In the genomic region with DNA sequence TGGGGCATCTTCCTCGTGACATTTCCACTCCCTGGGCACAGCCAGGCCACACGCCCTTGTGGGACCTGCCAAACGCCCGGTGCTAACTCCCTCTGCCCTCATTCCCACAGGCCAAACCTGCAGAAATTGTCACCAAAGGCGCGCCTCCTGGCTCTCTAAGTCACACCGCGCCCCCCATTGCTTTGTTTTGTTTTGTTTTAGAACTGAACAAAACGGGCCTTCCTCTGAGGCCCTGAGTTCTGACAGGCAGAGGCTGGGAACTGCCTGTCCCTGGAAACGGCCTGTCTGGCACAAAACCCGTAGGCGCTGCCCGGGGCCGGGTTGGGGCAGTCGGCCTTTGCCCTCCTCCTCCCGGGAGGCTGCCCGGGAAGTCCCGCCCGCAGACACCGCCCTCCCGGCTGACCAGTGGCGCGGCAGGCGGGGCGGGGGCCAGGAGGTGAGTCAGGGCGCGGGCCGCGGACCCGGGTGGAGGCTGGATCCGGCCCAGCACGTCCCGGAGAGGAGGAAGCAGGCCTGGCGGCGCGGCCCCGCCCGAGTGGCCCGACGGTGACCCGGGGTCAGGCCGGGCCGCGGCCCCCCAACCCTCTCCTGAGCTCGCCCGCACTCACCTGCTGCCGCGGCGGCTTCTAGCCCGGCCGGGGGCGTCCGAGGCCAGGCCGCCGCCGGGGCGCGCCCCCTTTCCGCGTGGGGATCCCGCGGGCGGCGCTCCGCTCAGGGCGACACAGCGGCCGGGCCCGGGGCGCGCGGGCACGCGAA, we compare ENCODE assay signal across 8 cellular contexts. TPM values are rescaled to one million over a fixed set of nuclear protein-coding genes. Genes with fewer than 3 reads are reported as not detected.
DNase-seq lines count a peak whose midpoint lies in the region; ATAC-seq, FAIRE-seq and TF ChIP-seq lines count a peak whose summit lies in the region.

No MANE protein-coding gene starts in this region.

- no peak for TF ChIP-seq RAD21 in A549 (conservative IDR thresholded peaks at IDR 0.05 in 1 of 2, IDR thresholded peaks at IDR 0.05 in 1 of 2)

- FAIRE-seq in A549 (lab: Jason Lieb, UNC) (no peak), GM18507 (lab: Jason Lieb, UNC) (no peak)

- DNase-seq in A549 (ENCODE audit: low read depth in 1 of 2, low spot score in 1 of 2) = peak; percentile 64 to 73
- DNase-seq in GM18507 (ENCODE audit: extremely low spot score, insufficient read length, low read depth) = peak; percentile 40
- peak; percentile 89 for DNase-seq in RKO (ENCODE audit: low spot score)
- DNase-seq in activated naive CD8-positive, alpha-beta T cell treated with anti-CD3 and anti-CD28 coated beads, Interleukin-2, amount 10 ng/mL, durations not matched to agents 7 days and 5 days = peak; percentile 78
- DNase-seq in globus pallidus (ENCODE audit: low spot score) = peak; percentile 89
- DNase-seq in vagina (ENCODE audit: extremely low spot score in 2 of 2) = peak in 1 of 2 donors; percentile 93

- CTCF ChIA-PET in A549 (lab: Yijun Ruan, JAX) = interaction anchor here (0.9 to 8.1 kb wide), 6 partner anchors 12 to 248 kb away, joined by 3 to 75 read pairs (median 4); no protein-coding TSS in a partner anchor

- peak overlapping the region; percentile 100 for H3K4me3 ChIP-seq in A549
- peak overlapping the region; percentile 59 for H3K4me3 ChIP-seq in neuron (ENCODE audit: low read length)
- peak overlapping the region; percentile 69 to 94 for H3K4me3 ChIP-seq in vagina

- peaks cover 44% of the 10 kb centered on the region for H3K36me3 Mint-ChIP-seq in activated naive CD8-positive, alpha-beta T cell treated with anti-CD3 and anti-CD28 coated beads, Interleukin-2, amount 10 ng/mL, durations not matched to agents 7 days and 5 days

- H3K27me3 Mint-ChIP-seq in activated naive CD8-positive, alpha-beta T cell treated with anti-CD3 and anti-CD28 coated beads, Interleukin-2, amount 10 ng/mL, durations not matched to agents 7 days and 5 days = no peaks in the 10 kb centered on the region

- no peak for TF ChIP-seq CTCF in A549 (IDR thresholded peaks at IDR 0.05)
- no peak for TF ChIP-seq CTCF in vagina (IDR thresholded peaks at IDR 0.05)

- no peak for TF ChIP-seq EP300 in A549 (IDR thresholded peaks at IDR 0.05)

- H3K4me2 ChIP-seq in A549 = peak overlapping the region; percentile 90

- ATAC-seq in A549 (peak; percentile 80 to 84), HG03025 (IDR thresholded peaks at IDR 0.05; ENCODE audit: low FRiP score, unreplicated experiment) (peak; percentile 10)
- ATAC-seq in activated naive CD8-positive, alpha-beta T cell treated with anti-CD3 and anti-CD28 coated beads, Interleukin-2, amount 10 ng/mL, durations not matched to agents 7 days and 5 days (ENCODE audit: low read depth) = peak; percentile 12

- peaks cover 46% of the 10 kb centered on the region for H3K4me1 Mint-ChIP-seq in activated naive CD8-positive, alpha-beta T cell treated with anti-CD3 and anti-CD28 coated beads, Interleukin-2, amount 10 ng/mL, durations not matched to agents 7 days and 5 days

- H3K9me3 ChIP-seq in A549 = no peaks in the 10 kb centered on the region
- no peaks in the 10 kb centered on the region for H3K9me3 ChIP-seq in neuron (ENCODE audit: low read length)
- no peaks in the 10 kb centered on the region for H3K9me3 ChIP-seq in vagina

- H3K27me3 ChIP-seq in neuron (ENCODE audit: insufficient read depth, low read length) = no peaks in the 10 kb centered on the region
- H3K27me3 ChIP-seq in vagina = no peaks in the 10 kb centered on the region

- peak overlapping the region; percentile 99 for H3K27ac Mint-ChIP-seq in activated naive CD8-positive, alpha-beta T cell treated with anti-CD3 and anti-CD28 coated beads, Interleukin-2, amount 10 ng/mL, durations not matched to agents 7 days and 5 days

- WGBS in A549 (ENCODE audit: missing lambda C conversion rate) = 3% methylated on average over 14 of the region's 74 CpGs

- peak overlapping the region; percentile 66 for H2AFZ ChIP-seq in neuron (ENCODE audit: low read depth, low read length)

- H3K9me3 Mint-ChIP-seq in activated naive CD8-positive, alpha-beta T cell treated with anti-CD3 and anti-CD28 coated beads, Interleukin-2, amount 10 ng/mL, durations not matched to agents 7 days and 5 days = no peaks in the 10 kb centered on the region

- POLR2A ChIA-PET in A549 (lab: Yijun Ruan, JAX) = interaction anchor here (1.5 kb wide), 1 partner anchor 88 kb away, joined by 3 read pairs; no protein-coding TSS in a partner anchor
- POLR2A ChIA-PET in activated naive CD8-positive, alpha-beta T cell treated with anti-CD3 and anti-CD28 coated beads, Interleukin-2, amount 10 ng/mL, durations not matched to agents 7 days and 5 days (lab: Charles Lee) = interaction anchor here (0.8 to 20.2 kb wide), 6 partner anchors 19 to 88 kb away, joined by 3 to 386 read pairs (median 5); a partner anchor contains a TSS

- peak overlapping the region; percentile 99 for H3K27ac ChIP-seq in A549
- peak overlapping the region; percentile 97 for H3K27ac ChIP-seq in vagina

- H3K36me3 ChIP-seq in neuron (ENCODE audit: insufficient read depth, low read length) (peaks cover 24% of the 10 kb centered on the region), vagina (peaks cover 4 to 23% of the 10 kb centered on the region in 2 donors)

- H3K4me3 Mint-ChIP-seq in activated naive CD8-positive, alpha-beta T cell treated with anti-CD3 and anti-CD28 coated beads, Interleukin-2, amount 10 ng/mL, durations not matched to agents 7 days and 5 days = peak overlapping the region; percentile 98

- intact Hi-C loops in vagina (cut with DNase I) = no loop called here

- peaks cover 22% of the 10 kb centered on the region for H3K4me1 ChIP-seq in A549
- peaks cover 33% of the 10 kb centered on the region for H3K4me1 ChIP-seq in neuron (ENCODE audit: insufficient read depth, low read length)
- peaks cover 53% of the 10 kb centered on the region for H3K4me1 ChIP-seq in vagina

- 0 out of 2 replicates have a peak, but pooled peaks have one; percentile 4 for TF ChIP-seq POLR2A in A549 (IDR thresholded peaks at IDR 0.05; ENCODE audit: low read length)
- peak in 1 of 2 donors; percentile 29 for TF ChIP-seq POLR2A in vagina (IDR thresholded peaks at IDR 0.05)

TF ChIP-seq in A549, 52 proteins besides CTCF, POLR2A, EP300 and RAD21 (continues in another document):
- TF ChIP-seq JUN (IDR thresholded peaks at IDR 0.05) (0 out of 5 replicates have a peak, but pooled peaks of 1 of the 2 experiments have one; percentile 48), RCOR1 (IDR thresholded peaks at IDR 0.05; ENCODE audit: low read depth, low read length) (no peak), NFE2L2 (conservative IDR thresholded peaks at IDR 0.05; ENCODE audit: low read length) (no peak), RNF2 (IDR thresholded peaks at IDR 0.05; ENCODE audit: borderline replicate concordance, low read depth) (no peak), ZSCAN20 (CRISPR knock-in tag; IDR thresholded peaks at IDR 0.05) (no peak), PHF8 (IDR thresholded peaks at IDR 0.05; ENCODE audit: borderline replicate concordance, low read depth) (no peak)
- TF ChIP-seq, protein P1, sequence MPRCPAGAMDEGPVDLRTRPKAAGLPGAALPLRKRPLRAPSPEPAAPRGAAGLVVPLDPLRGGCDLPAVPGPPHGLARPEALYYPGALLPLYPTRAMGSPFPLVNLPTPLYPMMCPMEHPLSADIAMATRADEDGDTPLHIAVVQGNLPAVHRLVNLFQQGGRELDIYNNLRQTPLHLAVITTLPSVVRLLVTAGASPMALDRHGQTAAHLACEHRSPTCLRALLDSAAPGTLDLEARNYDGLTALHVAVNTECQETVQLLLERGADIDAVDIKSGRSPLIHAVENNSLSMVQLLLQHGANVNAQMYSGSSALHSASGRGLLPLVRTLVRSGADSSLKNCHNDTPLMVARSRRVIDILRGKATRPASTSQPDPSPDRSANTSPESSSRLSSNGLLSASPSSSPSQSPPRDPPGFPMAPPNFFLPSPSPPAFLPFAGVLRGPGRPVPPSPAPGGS (IDR thresholded peaks at IDR 0.05) = 0 out of 3 replicates have a peak, but pooled peaks have one; percentile 32

RNA-seq across cellular contexts. Expression of a gene that starts 0.5 kb away (rescaled TPM):
- polyA plus RNA-seq in A549 (2011; rRNA removed) (12.6 and 18.4 TPM in 2 replicates), A549 (2017; fragmentation: RNase III; extraction: RNeasy Plus Mini Kit Qiagen cat#74134 plus additional on column Dnase treatment) (21.7 to 26.4 TPM (median 24.0 TPM) in 3 replicates)
- polyA plus RNA-seq in A549 (2012; cell fraction: cytosol; rRNA removed) = 20.2 and 27.5 TPM in 2 replicates
- 63.4 and 82.4 TPM in 2 replicates for polyA plus RNA-seq in A549 (2012; cell fraction: nucleus; rRNA removed)
- 27.7 and 32.9 TPM in 2 replicates for polyA minus RNA-seq in A549 (2011; rRNA and poly(A)+ RNA removed)
- total RNA-seq in activated naive CD8-positive, alpha-beta T cell treated with anti-CD3 and anti-CD28 coated beads, Interleukin-2, amount 10 ng/mL, durations not matched to agents 7 days and 5 days = 100 to 1,000 TPM; 607 to 626 TPM
- total RNA-seq in vagina = 258 TPM

RNA-seq across cellular contexts. Expression of a gene that starts 38.6 kb away (rescaled TPM):
- polyA plus RNA-seq in A549 (2011; rRNA removed) (9.8 and 9.9 TPM in 2 replicates), A549 (2017; fragmentation: RNase III; extraction: RNeasy Plus Mini Kit Qiagen cat#74134 plus additional on column Dnase treatment) (7.0 to 7.7 TPM (median 7.6 TPM) in 3 replicates)
- 8.5 and 9.9 TPM in 2 replicates for polyA plus RNA-seq in A549 (2012; cell fraction: cytosol; rRNA removed)
- 5.6 and 7.2 TPM in 2 replicates for polyA plus RNA-seq in A549 (2012; cell fraction: nucleus; rRNA removed)
- polyA minus RNA-seq in A549 (2011; rRNA and poly(A)+ RNA removed) = 6.0 and 8.1 TPM in 2 replicates
- total RNA-seq in activated naive CD8-positive, alpha-beta T cell treated with anti-CD3 and anti-CD28 coated beads, Interleukin-2, amount 10 ng/mL, durations not matched to agents 7 days and 5 days = 10 to 100 TPM in 1 of 2 experiments, 1 to 10 TPM in 1; 9.3 to 12.0 TPM
- total RNA-seq in vagina = 14.7 TPM

RNA-seq across cellular contexts. Expression of a gene that starts 49.6 kb away (rescaled TPM):
- polyA plus RNA-seq in A549 (2011; rRNA removed) = 10.7 and 15.1 TPM in 2 replicates
- 8.6 and 10.5 TPM in 2 replicates for polyA plus RNA-seq in A549 (2012; cell fraction: cytosol; rRNA removed)
- polyA plus RNA-seq in A549 (2012; cell fraction: nucleus; rRNA removed) = 29.4 and 33.7 TPM in 2 replicates
- polyA plus RNA-seq in A549 (2017; fragmentation: RNase III; extraction: RNeasy Plus Mini Kit Qiagen cat#74134 plus additional on column Dnase treatment) = 7.1 to 9.0 TPM (median 8.8 TPM) in 3 replicates
- polyA minus RNA-seq in A549 (2011; rRNA and poly(A)+ RNA removed) = 19.9 and 28.5 TPM in 2 replicates
- total RNA-seq in activated naive CD8-positive, alpha-beta T cell treated with anti-CD3 and anti-CD28 coated beads, Interleukin-2, amount 10 ng/mL, durations not matched to agents 7 days and 5 days = 10 to 100 TPM; 98.6 TPM
- 69.5 TPM for total RNA-seq in vagina

RNA-seq across cellular contexts. Expression of a gene that starts 54.6 kb away (rescaled TPM):
- polyA plus RNA-seq in A549 (2011; rRNA removed) (37.5 and 40.9 TPM in 2 replicates), A549 (2017; fragmentation: RNase III; extraction: RNeasy Plus Mini Kit Qiagen cat#74134 plus additional on column Dnase treatment) (28.5 to 30.9 TPM (median 29.7 TPM) in 3 replicates)
- 22.7 and 28.4 TPM in 2 replicates for polyA plus RNA-seq in A549 (2012; cell fraction: cytosol; rRNA removed)
- polyA plus RNA-seq in A549 (2012; cell fraction: nucleus; rRNA removed) = 25.9 and 35.5 TPM in 2 replicates
- 45.8 and 46.8 TPM in 2 replicates for polyA minus RNA-seq in A549 (2011; rRNA and poly(A)+ RNA removed)
- total RNA-seq in activated naive CD8-positive, alpha-beta T cell treated with anti-CD3 and anti-CD28 coated beads, Interleukin-2, amount 10 ng/mL, durations not matched to agents 7 days and 5 days = 10 to 100 TPM; 59.1 to 61.6 TPM
- total RNA-seq in vagina = 106 TPM

Comparison
In these comparisons a context has a peak if more than half of its experiments do, and no peak if none do; other contexts are left out.
1. ATAC-seq: peak in every context shown above with its lines; median percentile 82 in A549; 12 in activated naive CD8-positive, alpha-beta T cell treated with anti-CD3 and anti-CD28 coated beads, Interleukin-2, amount 10 ng/mL, durations not matched to agents 7 days and 5 days; 10 in HG03025.